Comparison of ENCODE assay signal across 1 cellular context in genomic region chr6:11111769-11112437, GRCh38.
A peak's percentile ranks its signal among the peaks of the same experiment; 100 is the strongest.
TF ChIP-seq lines count a peak whose summit lies in the region.

No MANE protein-coding gene starts in this region.

TF ChIP-seq in K562, 482 proteins besides CTCF, POLR2A, EP300 and RAD21 (continued from another document and continues in another):
- TF ChIP-seq RBM17 (IDR thresholded peaks at IDR 0.05; ENCODE audit: borderline replicate concordance, low read depth, low read length) (no peak), FOXK2 (conservative IDR thresholded peaks at IDR 0.05 in 1 of 2, IDR thresholded peaks at IDR 0.05 in 1 of 2; ENCODE audit: low read depth in 2 of 2) (peak; percentile 75 to 81), KLF1 (tag; IDR thresholded peaks at IDR 0.05) (no peak), STAT6 (CRISPR knock-in tag; IDR thresholded peaks at IDR 0.05) (no peak), ZC3H4 (CRISPR knock-in tag; IDR thresholded peaks at IDR 0.05; ENCODE audit: borderline replicate concordance) (no peak), E2F1 (CRISPR knock-in tag; IDR thresholded peaks at IDR 0.05) (no peak), RFX1 (IDR thresholded peaks at IDR 0.05) (no peak), DNMT1 (IDR thresholded peaks at IDR 0.05) (no peak), CBX2 (IDR thresholded peaks at IDR 0.05; ENCODE audit: insufficient read depth, low read length, poor library complexity, severe bottlenecking) (no peak), ZNF77 (CRISPR knock-in tag; IDR thresholded peaks at IDR 0.05) (no peak), CEBPG (CRISPR knock-in tag; IDR thresholded peaks at IDR 0.05) (peak; percentile 50; the same call in 1 of the 2 replicates), CEBPG (tag; conservative IDR thresholded peaks at IDR 0.05 in 1 of 2, IDR thresholded peaks at IDR 0.05 in 1 of 2) (peak; percentile 73 to 89), TAF7 (tag; IDR thresholded peaks at IDR 0.05) (no peak), THAP12 (CRISPR knock-in tag; IDR thresholded peaks at IDR 0.05) (no peak), ATF1 (CRISPR knock-in tag; IDR thresholded peaks at IDR 0.05) (no peak), ATF1 (tag; IDR thresholded peaks at IDR 0.05) (0 out of 2 replicates have a peak, but pooled peaks have one; percentile 16), ATF4 (CRISPR knock-in tag; IDR thresholded peaks at IDR 0.05) (peak; percentile 45; the same call in 1 of the 2 replicates), HOMEZ (CRISPR knock-in tag; IDR thresholded peaks at IDR 0.05) (no peak), JUND (IDR thresholded peaks at IDR 0.05; ENCODE audit: borderline replicate concordance, low read depth, low read length) (0 out of 2 replicates have a peak, but pooled peaks have one; percentile 17), JUND (tag; IDR thresholded peaks at IDR 0.05; ENCODE audit: borderline replicate concordance, low read depth, low read length) (no peak; the same call in 2 of the 3 replicates), GABPA (tag; conservative IDR thresholded peaks at IDR 0.05; ENCODE audit: low read depth) (peak; percentile 77), SMARCB1 (IDR thresholded peaks at IDR 0.05; ENCODE audit: insufficient read length, low read depth) (no peak), ZNF449 (CRISPR knock-in tag; IDR thresholded peaks at IDR 0.05) (no peak), MEF2D (tag; conservative IDR thresholded peaks at IDR 0.05; ENCODE audit: low read depth) (0 out of 2 replicates have a peak, but pooled peaks have one; percentile 4), ZC3H11A (IDR thresholded peaks at IDR 0.05; ENCODE audit: low read depth, low read length) (no peak), HDAC1 (IDR thresholded peaks at IDR 0.05) (peak in 1 of 2 experiments; percentile 54; a peak in 1 of 4 replicates), FOXM1 (IDR thresholded peaks at IDR 0.05; ENCODE audit: low read depth) (no peak), FOXM1 (CRISPR knock-in tag; IDR thresholded peaks at IDR 0.05; ENCODE audit: low read depth) (no peak), BRD4 (IDR thresholded peaks at IDR 0.05) (no peak), MTA1 (IDR thresholded peaks at IDR 0.05; ENCODE audit: borderline replicate concordance) (no peak), TEAD1 (CRISPR knock-in tag; IDR thresholded peaks at IDR 0.05) (0 out of 4 replicates have a peak, but pooled peaks of 1 of the 2 experiments have one; percentile 22), TCFL5 (CRISPR knock-in tag; conservative IDR thresholded peaks at IDR 0.05) (no peak), NR0B1 (IDR thresholded peaks at IDR 0.05; ENCODE audit: partially characterized antibody) (no peak), TOE1 (IDR thresholded peaks at IDR 0.05; ENCODE audit: borderline replicate concordance) (no peak), TOE1 (CRISPR knock-in tag; IDR thresholded peaks at IDR 0.05; ENCODE audit: borderline replicate concordance, low read depth) (no peak), SAP30 (IDR thresholded peaks at IDR 0.05; ENCODE audit: borderline replicate concordance, insufficient read depth, low read depth, low read length, poor library complexity, severe bottlenecking) (no peak), IRF2 (CRISPR knock-in tag; IDR thresholded peaks at IDR 0.05) (no peak), ZNF354B (CRISPR knock-in tag; IDR thresholded peaks at IDR 0.05) (no peak), MNT (conservative IDR thresholded peaks at IDR 0.05) (peak; percentile 97 to 98), ZNF134 (CRISPR knock-in tag; conservative IDR thresholded peaks at IDR 0.05) (0 out of 2 replicates have a peak, but pooled peaks have one; percentile 8), NCOR1 (IDR thresholded peaks at IDR 0.05) (no peak), FOXK1 (CRISPR knock-in tag; IDR thresholded peaks at IDR 0.05; ENCODE audit: borderline replicate concordance) (no peak), ZFP30 (CRISPR knock-in tag; IDR thresholded peaks at IDR 0.05; ENCODE audit: borderline replicate concordance) (no peak), BRF1 (IDR thresholded peaks at IDR 0.05; ENCODE audit: borderline replicate concordance, extremely low read depth, insufficient read length) (no peak), ZNF146 (CRISPR knock-in tag; IDR thresholded peaks at IDR 0.05; ENCODE audit: unreplicated experiment) (no peak), REST (CRISPR knock-in tag; IDR thresholded peaks at IDR 0.05; ENCODE audit: low read depth) (no peak), MAFK (IDR thresholded peaks at IDR 0.05; ENCODE audit: low read length) (no peak), RBM22 (IDR thresholded peaks at IDR 0.05; ENCODE audit: low read depth, low read length, poor library complexity, severe bottlenecking) (no peak), TCF7L2 (IDR thresholded peaks at IDR 0.05; ENCODE audit: low read depth, low read length) (no peak)
